ENCODE assay signal across 16 cellular contexts in the genomic region with DNA sequence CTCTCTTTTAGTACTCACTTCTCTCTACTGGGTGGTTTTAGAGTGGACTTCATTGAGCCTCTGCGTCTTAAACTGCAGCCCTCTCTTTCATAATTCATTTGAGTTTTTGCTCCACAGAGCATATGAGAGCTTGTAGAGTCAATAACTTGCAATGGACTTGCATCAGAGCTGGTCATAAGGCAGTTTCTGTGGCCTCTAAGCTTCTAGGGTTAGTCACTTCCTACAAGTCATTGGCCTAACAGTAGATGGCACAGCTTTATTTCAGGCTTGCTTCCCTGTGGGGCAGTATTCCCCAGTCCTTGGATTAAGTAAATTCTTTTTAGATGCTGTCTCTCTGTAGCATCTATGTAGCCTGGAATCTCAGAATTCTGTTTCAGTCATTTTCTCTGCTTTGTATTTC.
DNase-seq lines count a peak whose midpoint lies in the region; ATAC-seq and TF ChIP-seq lines count a peak whose summit lies in the region.
"Had no signal": no experiment of that assay in that cellular context is flagged by ENCODE, and none has a peak within 500 bp of the region (broad histone marks: within the 10 kb centered on the region; RNA-seq: fewer than 3 reads in every experiment).

No MANE protein-coding gene starts in this region.

- H3K79me2 ChIP-seq in HCT116 (ENCODE audit: insufficient read depth, low read length) (no peaks in the 10 kb centered on the region), SK-N-SH (ENCODE audit: insufficient read depth) (no peaks in the 10 kb centered on the region)

- H3K4me3 ChIP-seq in A673 (ENCODE audit: low read depth, low read length, poor library complexity, severe bottlenecking): no peak overlapping the region
- H3K4me3 ChIP-seq in HCT116 (replicated peaks in 1 of 2; ENCODE audit: low read depth in 1 of 2, low read length in 2 of 2): no peak overlapping the region
- no peak overlapping the region for H3K4me3 ChIP-seq in foreskin fibroblast (ENCODE audit: low read depth in 1 of 2, low read length in 2 of 2)
- no peak overlapping the region for H3K4me3 ChIP-seq in naive thymus-derived CD4-positive, alpha-beta T cell (ENCODE audit: low read length)
- H3K4me3 ChIP-seq in SK-N-SH (ENCODE audit: low read depth in 2 of 2, low read length in 1 of 2): no peak overlapping the region
- H3K4me3 ChIP-seq: BLaER1 treated with 17β-estradiol and CSF1 and Interleukin-3, amounts not matched to agents 10 nM and 100 nM had no signal

- H3K9me2 ChIP-seq in HCT116 (ENCODE audit: insufficient read depth) (no peaks in the 10 kb centered on the region), SK-N-SH (no peaks in the 10 kb centered on the region)

- 88% methylated on average over 1 of the region's 1 CpG for WGBS in SK-N-SH (ENCODE audit: low lambda C conversion rate)

- TF ChIP-seq EP300 in SK-N-SH (IDR thresholded peaks at IDR 0.05; ENCODE audit: borderline replicate concordance in 1 of 2, low read depth in 1 of 2, low read length in 1 of 2): no peak

- POLR2A ChIA-PET in A673 (lab: Charles Lee; ENCODE audit: low non-redundant PET) (interaction anchor here (0.8 kb wide), 1 partner anchor 669 kb away, joined by 3 read pairs; no protein-coding TSS in a partner anchor), HCT116 (lab: Charles Lee) (no interaction called here), SK-N-SH (lab: Yijun Ruan, JAX) (no interaction called here)
- POLR2A ChIA-PET in naive thymus-derived CD4-positive, alpha-beta T cell (lab: Charles Lee): no interaction called here

- H3K27ac ChIP-seq in A673 (ENCODE audit: low read depth, low read length, poor library complexity, severe bottlenecking) (no peak overlapping the region), HCT116 (ENCODE audit: low read depth, low read length) (no peak overlapping the region), SK-N-SH (ENCODE audit: low read depth in 2 of 2, low read length in 1 of 2) (no peak overlapping the region)
- no peak overlapping the region for H3K27ac ChIP-seq in naive thymus-derived CD4-positive, alpha-beta T cell (ENCODE audit: low read depth, low read length)
- H3K27ac ChIP-seq: BLaER1 treated with 17β-estradiol and CSF1 and Interleukin-3, amounts not matched to agents 10 nM and 100 nM; neutrophil had no signal

- peak overlapping the region; percentile 79 for H2AFZ ChIP-seq in HCT116 (ENCODE audit: low read depth, low read length, poor library complexity, severe bottlenecking)
- H2AFZ ChIP-seq in SK-N-SH (ENCODE audit: low read depth): no peak overlapping the region

- H3K36me3 ChIP-seq in A673 (ENCODE audit: insufficient read depth, low read length, poor library complexity, severe bottlenecking): no peaks in the 10 kb centered on the region
- no peaks in the 10 kb centered on the region for H3K36me3 ChIP-seq in HCT116 (ENCODE audit: control insufficient read depth in 1 of 2, insufficient read depth in 2 of 2, low read length in 2 of 2)
- no peaks in the 10 kb centered on the region for H3K36me3 ChIP-seq in naive thymus-derived CD4-positive, alpha-beta T cell (ENCODE audit: control insufficient read depth in 2 of 3, insufficient read depth in 3 of 3, low read length in 3 of 3)
- no peaks in the 10 kb centered on the region for H3K36me3 ChIP-seq in SK-N-SH (replicated peaks in 1 of 2; ENCODE audit: control insufficient read depth in 1 of 2, insufficient read depth in 2 of 2, low read length in 1 of 2)
- H3K36me3 ChIP-seq: BLaER1 treated with 17β-estradiol and CSF1 and Interleukin-3, amounts not matched to agents 10 nM and 100 nM; neutrophil had no signal

- H3K27me3 ChIP-seq in A673 (replicated peaks; ENCODE audit: insufficient read depth, low read depth, low read length, poor library complexity) (no peaks in the 10 kb centered on the region), HCT116 (ENCODE audit: insufficient read depth, low read length) (no peaks in the 10 kb centered on the region), SK-N-SH (ENCODE audit: insufficient read depth) (no peaks in the 10 kb centered on the region)
- no peaks in the 10 kb centered on the region for H3K27me3 ChIP-seq in naive thymus-derived CD4-positive, alpha-beta T cell (ENCODE audit: control insufficient read depth in 2 of 2, insufficient read depth in 2 of 2, low read length in 2 of 2)
- H3K27me3 ChIP-seq: BLaER1 treated with 17β-estradiol and CSF1 and Interleukin-3, amounts not matched to agents 10 nM and 100 nM; neutrophil had no signal

- CTCF ChIA-PET in A673 (lab: Charles Lee): no interaction called here
- CTCF ChIA-PET in HCT116 (lab: Charles Lee): interaction anchor here (1.1 kb wide), 1 partner anchor 15 kb away, joined by 3 read pairs; no protein-coding TSS in a partner anchor
- CTCF ChIA-PET in naive thymus-derived CD4-positive, alpha-beta T cell (lab: Charles Lee): no interaction called here
- CTCF ChIA-PET in SK-N-SH (lab: Yijun Ruan, JAX): no interaction called here

- in situ Hi-C loops in SK-MEL-5 (cut with HindIII; ENCODE audit: low pct_unique_long_range_greater_than_20kb, low sequenced_read_pairs): no loop called here

- DNase-seq in A673 (ENCODE audit: low spot score) (peak; percentile 17), HCT116 (ENCODE audit: low read depth, low spot score) (peak; percentile 65), SK-MEL-5 (ENCODE audit: low read depth, low spot score) (peak; percentile 52), foreskin fibroblast (peak; percentile 81 to 95), DMS153 (lab: John Stamatoyannopoulos, UW) (no peak), SK-N-SH (no peak)
- DNase-seq in naive thymus-derived CD4-positive, alpha-beta T cell: no peak
- DNase-seq: activated naive CD8-positive, alpha-beta T cell treated with anti-CD3 and anti-CD28 coated beads, Interleukin-2, amount 10 ng/mL, durations not matched to agents 7 days and 5 days; effector CD8-positive, alpha-beta T cell; kidney glomerular epithelial cell; NCI-H526 treated with DMSO at 0.1 percent for 48 hours; stimulated activated CD4-positive, alpha-beta T cell treated with anti-CD3 and anti-CD28 coated beads, Interleukin-4, amount 100 ng/mL, for 1 hour had no signal

- ATAC-seq in HCT116 (no peak), HG02885 (IDR thresholded peaks at IDR 0.05; ENCODE audit: poor library complexity, unreplicated experiment) (no peak)
- no peak for ATAC-seq in naive thymus-derived CD4-positive, alpha-beta T cell

- no peaks in the 10 kb centered on the region for H3K4me1 Mint-ChIP-seq in naive thymus-derived CD4-positive, alpha-beta T cell
- H3K4me1 Mint-ChIP-seq: activated naive CD8-positive, alpha-beta T cell treated with anti-CD3 and anti-CD28 coated beads, Interleukin-2, amount 10 ng/mL, durations not matched to agents 7 days and 5 days had no signal

- no peak for TF ChIP-seq CTCF in A673 (conservative IDR thresholded peaks at IDR 0.05; ENCODE audit: low read depth, low read length)
- TF ChIP-seq CTCF in HCT116 (IDR thresholded peaks at IDR 0.05 in 2 of 3, conservative IDR thresholded peaks at IDR 0.05 in 1 of 3; ENCODE audit: borderline replicate concordance in 1 of 3, insufficient read depth in 1 of 3, low read depth in 2 of 3, low read length in 2 of 3): 0 out of 6 replicates have a peak, but pooled peaks of 1 of the 3 experiments have one; percentile 9
- TF ChIP-seq CTCF in foreskin fibroblast (IDR thresholded peaks at IDR 0.05; ENCODE audit: low read depth, low read length): no peak
- TF ChIP-seq CTCF in SK-N-SH (IDR thresholded peaks at IDR 0.05): no peak

- TF ChIP-seq POLR2A in HCT116 (IDR thresholded peaks at IDR 0.05; ENCODE audit: borderline replicate concordance, extremely low read depth, insufficient read depth, insufficient read length): no peak

- H3K4me2 ChIP-seq in HCT116 (ENCODE audit: low read length): no peak overlapping the region
- H3K4me2 ChIP-seq in SK-N-SH: no peak overlapping the region
- H3K4me2 ChIP-seq: BLaER1 treated with 17β-estradiol and CSF1 and Interleukin-3, amounts not matched to agents 10 nM and 100 nM had no signal

- no peaks in the 10 kb centered on the region for H3K27me3 Mint-ChIP-seq in naive thymus-derived CD4-positive, alpha-beta T cell
- H3K27me3 Mint-ChIP-seq: activated naive CD8-positive, alpha-beta T cell treated with anti-CD3 and anti-CD28 coated beads, Interleukin-2, amount 10 ng/mL, durations not matched to agents 7 days and 5 days; stimulated activated naive CD8-positive, alpha-beta T cell treated with anti-CD3 and anti-CD28 coated beads, Interleukin-15, Interleukin-2, amounts not matched to agents 100 ng/mL and 50 ng/mL, for 24 hours had no signal

- H3K9ac ChIP-seq in HCT116 (ENCODE audit: low read length) (no peak overlapping the region), SK-N-SH (no peak overlapping the region)
- H3K9ac ChIP-seq: BLaER1 treated with 17β-estradiol and CSF1 and Interleukin-3, amounts not matched to agents 10 nM and 100 nM had no signal

- BruUV-seq in A673 (replicated peaks; lab: Mats Ljungman, UMichigan) (no TSS peak), HCT116 (replicated peaks; lab: Mats Ljungman, UMichigan) (no TSS peak)

- H3K9me3 ChIP-seq in A673 (ENCODE audit: low read depth, low read length, poor library complexity, severe bottlenecking) (no peaks in the 10 kb centered on the region), HCT116 (ENCODE audit: control insufficient read depth in 1 of 2, insufficient read depth in 1 of 2, low read depth in 1 of 2, low read length in 2 of 2) (no peaks in the 10 kb centered on the region), SK-N-SH (no peaks in the 10 kb centered on the region)
- no peaks in the 10 kb centered on the region for H3K9me3 ChIP-seq in naive thymus-derived CD4-positive, alpha-beta T cell (ENCODE audit: control insufficient read depth in 2 of 3, low read length in 3 of 3)
- H3K9me3 ChIP-seq: BLaER1 treated with 17β-estradiol and CSF1 and Interleukin-3, amounts not matched to agents 10 nM and 100 nM; neutrophil had no signal

- no peaks in the 10 kb centered on the region for H4K20me1 ChIP-seq in HCT116 (ENCODE audit: insufficient read depth)
- H4K20me1 ChIP-seq in SK-N-SH (ENCODE audit: insufficient read depth): no peaks in the 10 kb centered on the region
- H4K20me1 ChIP-seq: BLaER1 treated with 17β-estradiol and CSF1 and Interleukin-3, amounts not matched to agents 10 nM and 100 nM had no signal

- no peak overlapping the region for H3K27ac Mint-ChIP-seq in naive thymus-derived CD4-positive, alpha-beta T cell
- H3K27ac Mint-ChIP-seq: activated naive CD8-positive, alpha-beta T cell treated with anti-CD3 and anti-CD28 coated beads, Interleukin-2, amount 10 ng/mL, durations not matched to agents 7 days and 5 days; stimulated activated naive CD8-positive, alpha-beta T cell treated with anti-CD3 and anti-CD28 coated beads, Interleukin-15, Interleukin-2, amounts not matched to agents 100 ng/mL and 50 ng/mL, for 24 hours had no signal

- peak; percentile 26; the same call in 1 of the 2 replicates for TF ChIP-seq RAD21 in HCT116 (IDR thresholded peaks at IDR 0.05; ENCODE audit: low read depth)
- no peak for TF ChIP-seq RAD21 in SK-N-SH (IDR thresholded peaks at IDR 0.05; ENCODE audit: low read length)

- RAD21 ChIA-PET in HCT116 (lab: Charles Lee; ENCODE audit: low non-redundant PET in 1 of 2, low total read pairs in 2 of 2, uncharacterized antibody in 2 of 2, unreplicated experiment in 2 of 2): no interaction called here

- peaks cover 0 to 13% (median 1%) of the 10 kb centered on the region in 11 donors for H3K9me3 Mint-ChIP-seq in naive thymus-derived CD4-positive, alpha-beta T cell
- H3K9me3 Mint-ChIP-seq: activated naive CD8-positive, alpha-beta T cell treated with anti-CD3 and anti-CD28 coated beads, Interleukin-2, amount 10 ng/mL, durations not matched to agents 7 days and 5 days had no signal

- H3K36me3 Mint-ChIP-seq in naive thymus-derived CD4-positive, alpha-beta T cell: no peaks in the 10 kb centered on the region
- H3K36me3 Mint-ChIP-seq: activated naive CD8-positive, alpha-beta T cell treated with anti-CD3 and anti-CD28 coated beads, Interleukin-2, amount 10 ng/mL, durations not matched to agents 7 days and 5 days had no signal

- H3K4me1 ChIP-seq in A673 (ENCODE audit: insufficient read depth, low read length, poor library complexity, severe bottlenecking) (no peaks in the 10 kb centered on the region), HCT116 (ENCODE audit: control insufficient read depth in 1 of 2, insufficient read depth in 2 of 2, low read length in 2 of 2) (no peaks in the 10 kb centered on the region), SK-N-SH (ENCODE audit: control insufficient read depth in 1 of 2, insufficient read depth in 2 of 2, low read depth in 1 of 2, low read length in 1 of 2) (no peaks in the 10 kb centered on the region)
- H3K4me1 ChIP-seq in naive thymus-derived CD4-positive, alpha-beta T cell (ENCODE audit: control insufficient read depth in 2 of 2, insufficient read depth in 2 of 2, low read length in 2 of 2): no peaks in the 10 kb centered on the region
- H3K4me1 ChIP-seq: BLaER1 treated with 17β-estradiol and CSF1 and Interleukin-3, amounts not matched to agents 10 nM and 100 nM had no signal

- no peak overlapping the region for H3K4me3 Mint-ChIP-seq in naive thymus-derived CD4-positive, alpha-beta T cell
- H3K4me3 Mint-ChIP-seq: activated naive CD8-positive, alpha-beta T cell treated with anti-CD3 and anti-CD28 coated beads, Interleukin-2, amount 10 ng/mL, durations not matched to agents 7 days and 5 days; stimulated activated naive CD8-positive, alpha-beta T cell treated with anti-CD3 and anti-CD28 coated beads, Interleukin-15, Interleukin-2, amounts not matched to agents 100 ng/mL and 50 ng/mL, for 24 hours had no signal

- intact Hi-C loops in A673 (cut with micrococcal nuclease; ENCODE audit: unreplicated experiment): no loop called here
- intact Hi-C loops in HCT116 (cut with micrococcal nuclease): no loop called here
- intact Hi-C loops in naive thymus-derived CD4-positive, alpha-beta T cell (cut with micrococcal nuclease): no loop called here

- no peaks in the 10 kb centered on the region for H3F3A ChIP-seq in SK-N-SH (replicated peaks; ENCODE audit: insufficient read depth)

Comparison
In these comparisons a context has a peak if more than half of its experiments do, and no peak if none do; other contexts are left out.
1. DNase-seq: peak in A673 (single experiment), HCT116 (single experiment), SK-MEL-5 (single experiment) and foreskin fibroblast (2 of 2); none in naive thymus-derived CD4-positive, alpha-beta T cell (0 of 9), DMS153 (single experiment) and SK-N-SH (single experiment).